Comparison of ENCODE assay signal across 22 cellular contexts in the genomic region with DNA sequence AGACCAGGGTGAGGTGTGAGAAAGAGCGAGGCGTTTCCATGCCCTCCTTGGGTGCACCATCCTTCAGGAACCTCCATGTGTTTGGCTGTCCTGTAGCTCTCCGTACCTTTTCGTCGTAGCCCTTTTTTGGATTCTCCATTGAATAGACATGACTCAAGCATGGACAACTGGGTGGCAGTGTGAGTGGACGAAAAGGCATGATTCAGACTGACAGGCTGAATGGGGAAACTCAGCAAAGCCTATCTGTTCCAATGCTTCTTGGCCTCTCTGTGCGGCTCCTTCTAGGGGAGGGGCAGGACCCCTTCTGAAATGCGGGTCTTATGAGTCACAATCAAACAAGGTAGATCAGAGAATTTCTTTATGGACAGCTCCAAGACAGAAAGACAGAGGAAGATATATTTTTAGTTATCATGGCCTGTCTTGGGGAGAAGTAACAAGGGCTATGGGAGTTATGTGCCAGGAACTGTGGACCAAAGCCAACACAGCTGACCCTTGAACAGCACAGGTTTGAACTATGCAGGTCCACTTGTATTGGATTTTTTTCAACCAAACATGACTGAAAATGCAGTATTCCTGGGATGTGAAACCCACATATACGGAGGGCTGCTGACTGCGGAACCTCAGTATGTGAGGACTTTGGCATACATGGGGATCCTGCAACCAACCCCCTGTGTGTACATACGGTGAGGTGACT. TPM values are rescaled to one million over a fixed set of nuclear protein-coding genes. Genes with fewer than 3 reads are reported as not detected.
DNase-seq lines count a peak whose midpoint lies in the region; ATAC-seq, FAIRE-seq and TF ChIP-seq lines count a peak whose summit lies in the region.
"Had no signal": no experiment of that assay in that cellular context is flagged by ENCODE, and none has a peak within 500 bp of the region (broad histone marks: within the 10 kb centered on the region; RNA-seq: fewer than 3 reads in every experiment).

No MANE protein-coding gene starts in this region.

- POLR2A ChIA-PET in HepG2 (lab: Yijun Ruan, JAX) = no interaction called here

- H3K27me3 ChIP-seq in astrocyte (ENCODE audit: insufficient read depth, low read length) = no peaks in the 10 kb centered on the region
- H3K27me3 ChIP-seq in HepG2 (ENCODE audit: control insufficient read depth in 1 of 2, insufficient read depth in 2 of 2, low read length in 2 of 2) = no peaks in the 10 kb centered on the region
- no peaks in the 10 kb centered on the region for H3K27me3 ChIP-seq in transverse colon
- no peaks in the 10 kb centered on the region for H3K27me3 ChIP-seq in suprapubic skin
- H3K27me3 ChIP-seq: adrenal gland, heart left ventricle, MG63, SJCRH30 had no signal

- no peaks in the 10 kb centered on the region for H3K9me3 Mint-ChIP-seq in astrocyte (ENCODE audit: unreplicated experiment)
- H3K9me3 Mint-ChIP-seq: activated T-helper 2 cell treated with anti-CD3 and anti-CD28 coated beads, Interferon-gamma antibody, Interleukin-2, Interleukin-4, amounts not matched to agents 10 μg/mL and 5 μg/mL and 100 μg/mL, durations not matched to agents 14 hours and 24 hours and 36 hours; effector memory CD8-positive, alpha-beta T cell; memory B cell; neural crest cell had no signal

- no peak for TF ChIP-seq CTCF in astrocyte (IDR thresholded peaks at IDR 0.05; ENCODE audit: insufficient read depth, low read depth, low read length)
- TF ChIP-seq CTCF in HepG2 (CRISPR knock-in tag; IDR thresholded peaks at IDR 0.05) = no peak
- no peak for TF ChIP-seq CTCF in transverse colon (IDR thresholded peaks at IDR 0.05)
- no peak for TF ChIP-seq CTCF in suprapubic skin (IDR thresholded peaks at IDR 0.05)

- no peak for TF ChIP-seq RAD21 in HepG2 (CRISPR knock-in tag; IDR thresholded peaks at IDR 0.05)

- H3K9me3 ChIP-seq in KOPT-K1 (ENCODE audit: insufficient read depth, low read length, poor library complexity, severe bottlenecking) = no peaks in the 10 kb centered on the region
- H3K9me3 ChIP-seq in astrocyte (ENCODE audit: insufficient read depth, low read depth, low read length) = no peaks in the 10 kb centered on the region
- H3K9me3 ChIP-seq in HepG2 (ENCODE audit: low read length) = no peaks in the 10 kb centered on the region
- H3K9me3 ChIP-seq in transverse colon = no peaks in the 10 kb centered on the region
- no peaks in the 10 kb centered on the region for H3K9me3 ChIP-seq in suprapubic skin
- H3K9me3 ChIP-seq: adrenal gland, heart left ventricle, MG63, SJCRH30 had no signal

- no peak for TF ChIP-seq POLR2A in HepG2 (IDR thresholded peaks at IDR 0.05; ENCODE audit: insufficient read depth in 1 of 2, low read depth in 2 of 2, low read length in 2 of 2)
- no peak for TF ChIP-seq POLR2A in transverse colon (IDR thresholded peaks at IDR 0.05)
- TF ChIP-seq POLR2A in suprapubic skin (IDR thresholded peaks at IDR 0.05) = no peak

- in situ Hi-C loops in HepG2 (cut with HindIII; ENCODE audit: extremely low pct_ligation_motif_present, low pct_unique_long_range_greater_than_20kb) (no loop called here), transverse colon (cut with MboI; ENCODE audit: low pct_ligation_motif_present in 1 of 4, low pct_unique_long_range_greater_than_20kb in 1 of 4, low sequenced_read_pairs in 3 of 4) (no loop called here)

- H3K4me2 ChIP-seq in astrocyte (ENCODE audit: low read length) = peak overlapping the region; percentile 63
- H3K4me2 ChIP-seq in HepG2 (ENCODE audit: low read depth, low read length) = peak overlapping the region; percentile 5; the same call in 1 of the 2 replicates

- no peak overlapping the region for H3K4me3 ChIP-seq in astrocyte (ENCODE audit: insufficient read depth, low read depth, low read length)
- no peak overlapping the region for H3K4me3 ChIP-seq in HepG2 (replicated peaks in 1 of 3; ENCODE audit: insufficient read depth in 1 of 3, low read depth in 2 of 3, low read length in 3 of 3)
- H3K4me3 ChIP-seq in transverse colon = no peak overlapping the region
- no peak overlapping the region for H3K4me3 ChIP-seq in suprapubic skin
- H3K4me3 ChIP-seq: adrenal gland, heart left ventricle, MG63 had no signal

- WGBS in HepG2 (ENCODE audit: low lambda C conversion rate) = 79% methylated on average over 11 of the region's 11 CpGs
- WGBS in transverse colon (ENCODE audit: low coverage in 1 of 2), 2 donors = 90 to 95% methylated on average over 6 to 11 of the region's 11 CpGs
- 86% methylated on average over 11 of the region's 11 CpGs for WGBS in suprapubic skin

- H4K20me1 ChIP-seq in astrocyte (ENCODE audit: insufficient read depth, low read length) = peaks cover 11% of the 10 kb centered on the region
- H4K20me1 ChIP-seq in HepG2 (ENCODE audit: insufficient read depth, low read length) = no peaks in the 10 kb centered on the region

- no peaks in the 10 kb centered on the region; the same call in 1 of the 2 replicates for H3K36me3 ChIP-seq in KOPT-K1 (ENCODE audit: insufficient read depth, low read length)
- H3K36me3 ChIP-seq in astrocyte (ENCODE audit: insufficient read depth, low read length) = no peaks in the 10 kb centered on the region
- peaks cover 0 to 2% of the 10 kb centered on the region in 2 experiments; a peak in 2 of 5 replicates for H3K36me3 ChIP-seq in HepG2 (replicated peaks in 1 of 2; ENCODE audit: control insufficient read depth in 1 of 2, insufficient read depth in 2 of 2, low read length in 2 of 2)
- H3K36me3 ChIP-seq in transverse colon = no peaks in the 10 kb centered on the region
- H3K36me3 ChIP-seq in suprapubic skin = no peaks in the 10 kb centered on the region
- H3K36me3 ChIP-seq: adrenal gland, heart left ventricle, SJCRH30 had no signal

- no TSS peak for BruUV-seq in HepG2 (replicated peaks; lab: Mats Ljungman, UMichigan)

- intact Hi-C loops in HepG2 (cut with micrococcal nuclease; ENCODE audit: unreplicated experiment) (no loop called here), transverse colon (cut with DNase I; ENCODE audit: low total_unique reads) (no loop called here)

- H3K27me3 Mint-ChIP-seq in astrocyte (ENCODE audit: low read depth, unreplicated experiment) = no peaks in the 10 kb centered on the region

- H3K4me3 Mint-ChIP-seq in astrocyte (ENCODE audit: unreplicated experiment) = no peak overlapping the region
- H3K4me3 Mint-ChIP-seq: effector memory CD8-positive, alpha-beta T cell; memory B cell; neural crest cell had no signal

- TF ChIP-seq EP300 in HepG2 (IDR thresholded peaks at IDR 0.05; ENCODE audit: low read depth in 2 of 2, low read length in 2 of 2) (no peak), HepG2 (CRISPR knock-in tag; IDR thresholded peaks at IDR 0.05; ENCODE audit: borderline replicate concordance) (no peak), transverse colon (IDR thresholded peaks at IDR 0.05; ENCODE audit: low read depth) (no peak), suprapubic skin (IDR thresholded peaks at IDR 0.05) (no peak)

- H3K9ac ChIP-seq in astrocyte (ENCODE audit: low read length) = no peak overlapping the region
- H3K9ac ChIP-seq in HepG2 (ENCODE audit: insufficient read depth, low read depth, low read length) = no peak overlapping the region

- peaks cover 6% of the 10 kb centered on the region for H3K36me3 Mint-ChIP-seq in astrocyte (ENCODE audit: low read depth, unreplicated experiment)

- DNase-seq in astrocyte (ENCODE audit: low read depth) (no peak), HepG2 (ENCODE audit: low spot score) (peak; percentile 44), transverse colon (no peak), suprapubic skin (ENCODE audit: low spot score in 2 of 2) (no peak), NCI-H1694 treated with DMSO at 0.1 percent for 48 hours (lab: John Stamatoyannopoulos, UW) (no peak)
- DNase-seq: cerebellar nuclear complex; DMS 273 treated with DMSO at 0.1 percent for 48 hours; effector memory CD8-positive, alpha-beta T cell; GDM1; heart left ventricle; MG63; NCI-H2029; T-helper 9 cell had no signal

- H3K27ac ChIP-seq in KOPT-K1 (ENCODE audit: low read depth, low read length, poor library complexity, severe bottlenecking) (peak overlapping the region; percentile 89), astrocyte (ENCODE audit: low read depth, low read length) (no peak overlapping the region), HepG2 (ENCODE audit: extremely low read length, insufficient read depth, low read length) (peak overlapping the region; percentile 1), transverse colon (peak overlapping the region; percentile 82 to 91 (median 85)), suprapubic skin (no peak overlapping the region)
- H3K27ac ChIP-seq: adrenal gland, SJCRH30 had no signal

- ATAC-seq in HepG2 = peak; percentile 29
- no peak for ATAC-seq in GM21786 (IDR thresholded peaks at IDR 0.05; ENCODE audit: unreplicated experiment)
- no peak for ATAC-seq in HG02759 (IDR thresholded peaks at IDR 0.05; ENCODE audit: unreplicated experiment)
- ATAC-seq: effector memory CD8-positive, alpha-beta T cell; heart left ventricle had no signal

- H2AFZ ChIP-seq in astrocyte (ENCODE audit: low read depth, low read length) = no peak overlapping the region
- H2AFZ ChIP-seq in HepG2 (ENCODE audit: low read length) = no peak overlapping the region

- H3K79me2 ChIP-seq in astrocyte (ENCODE audit: insufficient read depth, low read length) (peaks cover 85% of the 10 kb centered on the region), HepG2 (ENCODE audit: insufficient read depth, low read length) (peaks cover 27% of the 10 kb centered on the region)

- CTCF ChIA-PET in HepG2 (lab: Yijun Ruan, JAX; ENCODE audit: low intra/inter-chr PET ratio, low total read pairs) = no interaction called here

- H3K4me1 Mint-ChIP-seq in astrocyte (ENCODE audit: low read depth, unreplicated experiment) = peaks cover 25% of the 10 kb centered on the region

- no peak for FAIRE-seq in astrocyte (lab: Jason Lieb, UNC)
- peak; percentile 28 for FAIRE-seq in HepG2 (lab: Jason Lieb, UNC)
- FAIRE-seq: GM12891 had no signal

- H3K4me1 ChIP-seq in astrocyte (ENCODE audit: insufficient read depth, low read length) = peaks cover 48% of the 10 kb centered on the region
- peaks cover 50% of the 10 kb centered on the region for H3K4me1 ChIP-seq in HepG2 (ENCODE audit: insufficient read depth, low read length)
- peaks cover 8 to 28% (median 20%) of the 10 kb centered on the region in 4 donors for H3K4me1 ChIP-seq in transverse colon
- H3K4me1 ChIP-seq in suprapubic skin = peaks cover 32% of the 10 kb centered on the region
- H3K4me1 ChIP-seq: adrenal gland had no signal

- H3K27ac Mint-ChIP-seq in astrocyte (ENCODE audit: unreplicated experiment) = peak overlapping the region; percentile 26
- H3K27ac Mint-ChIP-seq: activated T-helper 2 cell treated with anti-CD3 and anti-CD28 coated beads, Interferon-gamma antibody, Interleukin-2, Interleukin-4, amounts not matched to agents 10 μg/mL and 5 μg/mL and 100 μg/mL, durations not matched to agents 14 hours and 24 hours and 36 hours; effector memory CD8-positive, alpha-beta T cell; memory B cell had no signal

RNA-seq across cellular contexts. Expression of a gene that starts 22.9 kb away (rescaled TPM):
- total RNA-seq in astrocyte (4.0 and 5.5 TPM in 2 replicates), HepG2 (2016; rRNA removed; fragmentation: Illumina TruSeq; extraction: Trizol) (6.7 and 10.4 TPM in 2 replicates), transverse colon (10 to 100 TPM; 41.4 to 68.9 (median 52.0) TPM), suprapubic skin (10 to 100 TPM; 35.3 to 55.3 (median 45.5) TPM)
- total RNA-seq in HepG2 (2016; cell fraction: cytosol; rRNA removed; fragmentation: Illumina TruSeq; extraction: Trizol; ENCODE audit: low read depth) = 3.7 and 4.9 TPM in 2 replicates
- 6.5 and 10.3 TPM in 2 replicates for total RNA-seq in HepG2 (2016; cell fraction: insoluble cytoplasmic fraction; rRNA removed; fragmentation: Illumina TruSeq; extraction: Trizol)
- 7.8 and 9.3 TPM in 2 replicates for total RNA-seq in HepG2 (2016; cell fraction: membrane; rRNA removed; fragmentation: Illumina TruSeq; extraction: Trizol)
- 9.1 and 10.0 TPM in 2 replicates for total RNA-seq in HepG2 (2016; cell fraction: nucleus; rRNA removed; fragmentation: Illumina TruSeq; extraction: Trizol)
- polyA plus RNA-seq in HepG2 (2011; rRNA removed) = 18.2 and 20.0 TPM in 2 replicates
- 21.0 and 26.4 TPM in 2 replicates for polyA plus RNA-seq in HepG2 (2011; cell fraction: cytosol; rRNA removed)
- 10.1 and 12.1 TPM in 2 replicates for polyA plus RNA-seq in HepG2 (2011; cell fraction: nucleus; rRNA removed)
- polyA plus RNA-seq in HepG2 (2012) = 7.3 and 7.9 TPM in 2 replicates
- 3.6 and 4.7 TPM in 2 replicates for polyA plus RNA-seq in HepG2 (2016; cell fraction: cytosol; fragmentation: Illumina TruSeq; extraction: Trizol; ENCODE audit: low read depth)
- polyA plus RNA-seq in HepG2 (2016; cell fraction: insoluble cytoplasmic fraction; fragmentation: Illumina TruSeq; extraction: Trizol; ENCODE audit: low read depth) = 5.4 and 6.4 TPM in 2 replicates
- polyA plus RNA-seq in HepG2 (2016; cell fraction: membrane; fragmentation: Illumina TruSeq; extraction: Trizol; ENCODE audit: low read depth) = 6.3 and 6.8 TPM in 2 replicates
- polyA plus RNA-seq in HepG2 (2016; cell fraction: nucleus; fragmentation: Illumina TruSeq; extraction: Trizol; ENCODE audit: insufficient read depth, low read depth) = 9.2 and 11.4 TPM in 2 replicates
- polyA minus RNA-seq in HepG2 (2011; rRNA and poly(A)+ RNA removed; ENCODE audit: low replicate concordance) = 0.63 and 43.6 TPM in 2 replicates
- polyA minus RNA-seq in HepG2 (2011; cell fraction: cytosol; rRNA and poly(A)+ RNA removed) = 9.7 and 15.7 TPM in 2 replicates
- 9.3 and 10.4 TPM in 2 replicates for polyA minus RNA-seq in HepG2 (2011; cell fraction: nucleus; rRNA and poly(A)+ RNA removed)

RNA-seq across cellular contexts. Expression of a gene that starts 31.7 kb away (rescaled TPM):
- total RNA-seq in astrocyte (19.0 and 21.5 TPM in 2 replicates), HepG2 (2016; rRNA removed; fragmentation: Illumina TruSeq; extraction: Trizol) (13.1 and 16.8 TPM in 2 replicates), transverse colon (10 to 100 TPM in 3 of 4 donors, 1 to 10 TPM in 1; 3.6 to 19.5 (median 18.6) TPM), suprapubic skin (10 to 100 TPM in 3 of 4 donors, 1 to 10 TPM in 1; 9.1 to 15.4 (median 12.5) TPM)
- 23.8 and 31.5 TPM in 2 replicates for total RNA-seq in HepG2 (2016; cell fraction: cytosol; rRNA removed; fragmentation: Illumina TruSeq; extraction: Trizol; ENCODE audit: low read depth)
- total RNA-seq in HepG2 (2016; cell fraction: insoluble cytoplasmic fraction; rRNA removed; fragmentation: Illumina TruSeq; extraction: Trizol) = 13.4 and 19.7 TPM in 2 replicates
- 25.2 and 28.6 TPM in 2 replicates for total RNA-seq in HepG2 (2016; cell fraction: membrane; rRNA removed; fragmentation: Illumina TruSeq; extraction: Trizol)
- total RNA-seq in HepG2 (2016; cell fraction: nucleus; rRNA removed; fragmentation: Illumina TruSeq; extraction: Trizol) = 6.6 and 8.5 TPM in 2 replicates
- polyA plus RNA-seq in HepG2 (2011; rRNA removed) = 24.9 and 28.1 TPM in 2 replicates
- polyA plus RNA-seq in HepG2 (2011; cell fraction: cytosol; rRNA removed) = 24.5 and 25.8 TPM in 2 replicates
- polyA plus RNA-seq in HepG2 (2011; cell fraction: nucleus; rRNA removed) = 31.1 and 36.4 TPM in 2 replicates
- polyA plus RNA-seq in HepG2 (2012) = 13.5 and 13.6 TPM in 2 replicates
- polyA plus RNA-seq in HepG2 (2016; cell fraction: cytosol; fragmentation: Illumina TruSeq; extraction: Trizol; ENCODE audit: low read depth) = 30.8 and 45.7 TPM in 2 replicates
- 19.6 and 19.9 TPM in 2 replicates for polyA plus RNA-seq in HepG2 (2016; cell fraction: insoluble cytoplasmic fraction; fragmentation: Illumina TruSeq; extraction: Trizol; ENCODE audit: low read depth)
- polyA plus RNA-seq in HepG2 (2016; cell fraction: membrane; fragmentation: Illumina TruSeq; extraction: Trizol; ENCODE audit: low read depth) = 26.5 and 30.0 TPM in 2 replicates
- 14.0 and 21.1 TPM in 2 replicates for polyA plus RNA-seq in HepG2 (2016; cell fraction: nucleus; fragmentation: Illumina TruSeq; extraction: Trizol; ENCODE audit: insufficient read depth, low read depth)
- 5.8 and 11.0 TPM in 2 replicates for polyA minus RNA-seq in HepG2 (2011; rRNA and poly(A)+ RNA removed; ENCODE audit: low replicate concordance)
- 4.9 and 8.5 TPM in 2 replicates for polyA minus RNA-seq in HepG2 (2011; cell fraction: cytosol; rRNA and poly(A)+ RNA removed)
- 7.0 and 9.7 TPM in 2 replicates for polyA minus RNA-seq in HepG2 (2011; cell fraction: nucleus; rRNA and poly(A)+ RNA removed)

RNA-seq across cellular contexts. Expression of a gene that starts 31.8 kb away (rescaled TPM):
- total RNA-seq in astrocyte (21.9 and 25.7 TPM in 2 replicates), HepG2 (2016; rRNA removed; fragmentation: Illumina TruSeq; extraction: Trizol) (22.7 and 24.3 TPM in 2 replicates), transverse colon (100 to 1,000 TPM in 3 of 4 donors, 10 to 100 TPM in 1; 65.3 to 371 (median 187) TPM), suprapubic skin (10 to 100 TPM; 42.6 to 72.6 (median 48.7) TPM)
- total RNA-seq in HepG2 (2016; cell fraction: cytosol; rRNA removed; fragmentation: Illumina TruSeq; extraction: Trizol; ENCODE audit: low read depth) = 6.4 and 7.6 TPM in 2 replicates
- 23.3 and 24.1 TPM in 2 replicates for total RNA-seq in HepG2 (2016; cell fraction: insoluble cytoplasmic fraction; rRNA removed; fragmentation: Illumina TruSeq; extraction: Trizol)
- 15.5 and 16.3 TPM in 2 replicates for total RNA-seq in HepG2 (2016; cell fraction: membrane; rRNA removed; fragmentation: Illumina TruSeq; extraction: Trizol)
- total RNA-seq in HepG2 (2016; cell fraction: nucleus; rRNA removed; fragmentation: Illumina TruSeq; extraction: Trizol) = 25.1 and 28.9 TPM in 2 replicates
- polyA plus RNA-seq in HepG2 (2011; rRNA removed) = 4.4 and 5.6 TPM in 2 replicates
- polyA plus RNA-seq in HepG2 (2011; cell fraction: cytosol; rRNA removed) = 3.0 and 3.8 TPM in 2 replicates
- polyA plus RNA-seq in HepG2 (2011; cell fraction: nucleus; rRNA removed) = 17.4 and 20.7 TPM in 2 replicates
- polyA plus RNA-seq in HepG2 (2012) = 16.8 and 19.3 TPM in 2 replicates
- 4.3 and 4.6 TPM in 2 replicates for polyA plus RNA-seq in HepG2 (2016; cell fraction: cytosol; fragmentation: Illumina TruSeq; extraction: Trizol; ENCODE audit: low read depth)
- 21.2 and 21.3 TPM in 2 replicates for polyA plus RNA-seq in HepG2 (2016; cell fraction: insoluble cytoplasmic fraction; fragmentation: Illumina TruSeq; extraction: Trizol; ENCODE audit: low read depth)
- 9.1 and 9.6 TPM in 2 replicates for polyA plus RNA-seq in HepG2 (2016; cell fraction: membrane; fragmentation: Illumina TruSeq; extraction: Trizol; ENCODE audit: low read depth)
- 33.3 and 33.4 TPM in 2 replicates for polyA plus RNA-seq in HepG2 (2016; cell fraction: nucleus; fragmentation: Illumina TruSeq; extraction: Trizol; ENCODE audit: insufficient read depth, low read depth)
- polyA minus RNA-seq in HepG2 (2011; rRNA and poly(A)+ RNA removed; ENCODE audit: low replicate concordance) = 5.8 and 10.9 TPM in 2 replicates
- polyA minus RNA-seq in HepG2 (2011; cell fraction: cytosol; rRNA and poly(A)+ RNA removed) = 5.0 and 7.2 TPM in 2 replicates
- polyA minus RNA-seq in HepG2 (2011; cell fraction: nucleus; rRNA and poly(A)+ RNA removed) = 33.9 and 38.8 TPM in 2 replicates

Comparison
In these comparisons a context has a peak if more than half of its experiments do, and no peak if none do; other contexts are left out.
1. H3K27ac ChIP-seq: peak in KOPT-K1 (single experiment), HepG2 (single experiment) and transverse colon (4 of 4); none in astrocyte (single experiment) and suprapubic skin (single experiment).